Comparison of ENCODE assay signal across 8 cellular contexts in the genomic region with DNA sequence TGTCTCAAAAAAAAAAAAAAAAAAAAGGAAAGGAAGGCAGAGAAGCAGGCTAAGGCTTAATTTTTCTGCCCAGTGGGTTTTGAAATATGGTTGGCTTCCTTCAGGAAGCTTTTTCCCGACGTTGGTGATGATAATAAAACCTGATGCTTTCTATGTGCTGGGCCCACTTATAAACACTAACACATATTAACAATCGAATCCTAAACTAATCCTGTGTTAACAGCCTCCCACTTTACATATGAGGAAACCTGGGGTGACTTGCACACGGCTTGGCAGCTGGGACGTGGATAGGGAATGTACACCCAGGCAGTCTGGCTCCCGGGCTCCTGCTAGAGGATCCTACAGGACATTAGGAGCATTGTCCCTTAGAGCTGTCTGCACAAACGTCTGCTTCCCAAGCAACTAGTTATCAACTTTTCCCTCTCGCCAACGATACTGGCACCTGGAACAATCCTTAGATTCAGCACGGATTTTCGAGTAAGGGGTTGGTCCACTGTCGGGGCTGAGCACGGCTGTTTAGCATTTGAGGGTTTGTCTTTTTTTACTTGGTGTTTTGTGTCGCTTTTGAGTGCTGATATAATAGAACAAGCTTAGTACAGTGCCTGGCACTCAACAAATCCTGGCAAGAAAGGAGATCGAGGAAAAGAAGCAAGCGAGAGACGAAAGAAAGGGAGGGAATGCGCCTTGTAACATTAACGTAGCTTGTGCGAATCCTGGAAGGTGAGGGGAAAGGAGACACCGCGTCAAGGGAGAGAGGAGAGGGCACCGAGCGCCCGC. TPM values are rescaled to one million over a fixed set of nuclear protein-coding genes. Genes with fewer than 3 reads are reported as not detected.
DNase-seq lines count a peak whose midpoint lies in the region; ATAC-seq and TF ChIP-seq lines count a peak whose summit lies in the region.

No MANE protein-coding gene starts in this region.

- POLR2A ChIA-PET in activated CD4-positive, alpha-beta T cell treated with anti-CD3 and anti-CD28 coated beads for 36 hours (lab: Charles Lee), result interaction anchor here (0.6 kb wide), 1 partner anchor 180 kb away, joined by 4 read pairs; no protein-coding TSS in a partner anchor

- peaks cover 4% of the 10 kb centered on the region for H3K27me3 Mint-ChIP-seq in activated CD4-positive, alpha-beta T cell treated with anti-CD3 and anti-CD28 coated beads for 36 hours
- H3K27me3 Mint-ChIP-seq in T-helper 17 cell (peaks cover 6% of the 10 kb centered on the region), nephron progenitor cell (ENCODE audit: low read depth, poor library complexity) (peaks cover 7% of the 10 kb centered on the region)

- intact Hi-C loops in activated CD4-positive, alpha-beta T cell treated with anti-CD3 and anti-CD28 coated beads for 36 hours (cut with DNase I, micrococcal nuclease), result loop anchor here (1.0 to 5.0 kb wide), 7 partner anchors 24 to 1073 kb away; a partner anchor contains a TSS

- peak overlapping the region; percentile 22 for H3K27ac Mint-ChIP-seq in activated CD4-positive, alpha-beta T cell treated with anti-CD3 and anti-CD28 coated beads for 36 hours
- H3K27ac Mint-ChIP-seq in T-helper 17 cell (peak overlapping the region; percentile 92), nephron progenitor cell (no peak overlapping the region)

- H3K4me3 Mint-ChIP-seq in activated CD4-positive, alpha-beta T cell treated with anti-CD3 and anti-CD28 coated beads for 36 hours, result peak overlapping the region; percentile 95
- H3K4me3 Mint-ChIP-seq in T-helper 17 cell (peak overlapping the region; percentile 97), nephron progenitor cell (peak overlapping the region; percentile 93)

- H3K36me3 Mint-ChIP-seq in activated CD4-positive, alpha-beta T cell treated with anti-CD3 and anti-CD28 coated beads for 36 hours (ENCODE audit: low read depth), result peaks cover 3% of the 10 kb centered on the region
- H3K36me3 Mint-ChIP-seq in T-helper 17 cell (ENCODE audit: low read depth) (no peaks in the 10 kb centered on the region), nephron progenitor cell (ENCODE audit: low read depth) (no peaks in the 10 kb centered on the region)

- peaks cover 18% of the 10 kb centered on the region for H3K4me1 Mint-ChIP-seq in activated CD4-positive, alpha-beta T cell treated with anti-CD3 and anti-CD28 coated beads for 36 hours
- H3K4me1 Mint-ChIP-seq in T-helper 17 cell, result peaks cover 28% of the 10 kb centered on the region
- peaks cover 17% of the 10 kb centered on the region for H3K4me1 Mint-ChIP-seq in nephron progenitor cell

- no peaks in the 10 kb centered on the region for H3K9me3 ChIP-seq in T-helper 17 cell (ENCODE audit: control insufficient read depth, low read length, poor library complexity, severe bottlenecking)

- H3K9me3 Mint-ChIP-seq in activated CD4-positive, alpha-beta T cell treated with anti-CD3 and anti-CD28 coated beads for 36 hours (ENCODE audit: low read depth), result no peaks in the 10 kb centered on the region
- peaks cover 4% of the 10 kb centered on the region for H3K9me3 Mint-ChIP-seq in nephron progenitor cell

- DNase-seq in activated CD4-positive, alpha-beta T cell treated with anti-CD3 and anti-CD28 coated beads for 36 hours, result no peak
- DNase-seq in activated CD4-positive, alpha-beta T cell treated with anti-CD3 and anti-CD28 coated beads for 48 hours, result no peak
- DNase-seq in HFF-Myc (ENCODE audit: extremely low read depth, low read depth), result peak; percentile 33
- DNase-seq in M059J (ENCODE audit: low read depth), result peak; percentile 77
- no peak for DNase-seq in T-helper 17 cell
- DNase-seq in fibroblast of mammary gland (ENCODE audit: low read depth), result peak; percentile 48
- DNase-seq in nephron progenitor cell, result peak; percentile 34
- no peak for DNase-seq in stimulated activated CD4-positive, alpha-beta T cell treated with anti-CD3 and anti-CD28 coated beads, Interleukin-2, amount 100 ng/mL, for 48 hours

- TF ChIP-seq CTCF in HFF-Myc (IDR thresholded peaks at IDR 0.05; ENCODE audit: low read depth, low read length, missing control alignments) (no peak), fibroblast of mammary gland (conservative IDR thresholded peaks at IDR 0.05; ENCODE audit: control insufficient read depth, insufficient read depth, low read depth, low read length) (peak; percentile 12), nephron progenitor cell (IDR thresholded peaks at IDR 0.05) (no peak)

- peak; percentile 20 for ATAC-seq in activated CD4-positive, alpha-beta T cell treated with anti-CD3 and anti-CD28 coated beads for 36 hours
- ATAC-seq in T-helper 17 cell, result peak; percentile 10

- CTCF ChIA-PET in activated CD4-positive, alpha-beta T cell treated with anti-CD3 and anti-CD28 coated beads for 36 hours (lab: Charles Lee), result interaction anchor here (0.9 to 2.2 kb wide), 5 partner anchors 19 to 111 kb away, joined by 3 to 8 read pairs (median 4); a partner anchor contains a TSS

- peak overlapping the region; percentile 92 for H3K4me3 ChIP-seq in HFF-Myc (replicated peaks; ENCODE audit: low read depth, low read length)
- peak overlapping the region; percentile 63 for H3K4me3 ChIP-seq in fibroblast of mammary gland (ENCODE audit: control insufficient read depth, low read depth, low read length)

RNA-seq across cellular contexts. Expression of a gene that starts 0.6 kb away (rescaled TPM):
- 10 to 100 TPM; 13.2 to 15.2 TPM for total RNA-seq in activated CD4-positive, alpha-beta T cell treated with anti-CD3 and anti-CD28 coated beads for 36 hours
- total RNA-seq in M059J (2014; rRNA removed; shearing (Covaris generic)), result 13.8 and 18.9 TPM in 2 replicates
- total RNA-seq in T-helper 17 cell, result 10 to 100 TPM; 23.0 to 26.9 TPM

RNA-seq across cellular contexts. Expression of a gene that starts 19.1 kb away (rescaled TPM):
- not detected for total RNA-seq in activated CD4-positive, alpha-beta T cell treated with anti-CD3 and anti-CD28 coated beads for 36 hours
- not detected in 2 replicates for total RNA-seq in M059J (2014; rRNA removed; shearing (Covaris generic))
- not detected for total RNA-seq in T-helper 17 cell

Comparison
In these comparisons a context has a peak if more than half of its experiments do, and no peak if none do; other contexts are left out.
1. DNase-seq: peak in HFF-Myc (single experiment), M059J (single experiment), fibroblast of mammary gland (single experiment) and nephron progenitor cell (single experiment); none in activated CD4-positive, alpha-beta T cell treated with anti-CD3 and anti-CD28 coated beads for 36 hours (single experiment), activated CD4-positive, alpha-beta T cell treated with anti-CD3 and anti-CD28 coated beads for 48 hours (single experiment), T-helper 17 cell (0 of 3) and stimulated activated CD4-positive, alpha-beta T cell treated with anti-CD3 and anti-CD28 coated beads, Interleukin-2, amount 100 ng/mL, for 48 hours (0 of 2).
2. Peak in every context shown above with its lines, with median percentiles within 50 percentile points of each other: H3K4me3 Mint-ChIP-seq.